Comparison of ENCODE assay signal across 4 cellular contexts in genomic region chr11:6076443-6076842, GRCh38. TPM values are rescaled to one million over a fixed set of nuclear protein-coding genes. Genes with fewer than 3 reads are reported as not detected.
"Had no signal": no experiment of that assay in that cellular context is flagged by ENCODE, and none has a peak within 500 bp of the region (broad histone marks: within the 10 kb centered on the region; RNA-seq: fewer than 3 reads in every experiment).

No MANE protein-coding gene starts in this region.

RNA-seq across cellular contexts. Expression of gene OR56B4, which starts 31.0 kb away (rescaled TPM):
- total RNA-seq: HT-29, HT1080, IMR-90 had no signal
- polyA plus RNA-seq: IgD-negative memory B cell, IMR-90 had no signal

RNA-seq across cellular contexts. Expression of gene OR56A1, which starts 45.9 kb away (rescaled TPM):
- total RNA-seq: HT-29, HT1080, IMR-90 had no signal
- polyA plus RNA-seq: IgD-negative memory B cell, IMR-90 had no signal
